2 cellular contexts compared by ENCODE assay signal in genomic region chrX:149945820-149946219, GRCh38. TPM values are rescaled to one million over a fixed set of nuclear protein-coding genes. Genes with fewer than 3 reads are reported as not detected.
"Had no signal": no experiment of that assay in that cellular context is flagged by ENCODE, and none has a peak within 500 bp of the region (broad histone marks: within the 10 kb centered on the region; RNA-seq: fewer than 3 reads in every experiment).

No MANE protein-coding gene starts in this region.

RNA-seq across cellular contexts. Expression of gene HSFX4, which starts 16.4 kb away (rescaled TPM):
- total RNA-seq: G401, GM12878 had no signal
